Comparison of ENCODE assay signal across 3 cellular contexts in genomic region chr17:75271955-75272847, GRCh38.
A peak's percentile ranks its signal among the peaks of the same experiment; 100 is the strongest.
TF ChIP-seq lines count a peak whose summit lies in the region.

No MANE protein-coding gene starts in this region.

TF ChIP-seq in SK-N-SH, 30 proteins besides CTCF, POLR2A, EP300 and RAD21 (continues in another document):
- TF ChIP-seq EZH2phosphoT487 (IDR thresholded peaks at IDR 0.05; ENCODE audit: borderline replicate concordance, low read depth), result no peak
- TF ChIP-seq USF2 (IDR thresholded peaks at IDR 0.05; ENCODE audit: borderline replicate concordance, low read depth, low read length), result no peak
- TF ChIP-seq TAF1 (IDR thresholded peaks at IDR 0.05; ENCODE audit: borderline replicate concordance, low read depth, low read length), result no peak
- TF ChIP-seq USF1 (IDR thresholded peaks at IDR 0.05; ENCODE audit: borderline replicate concordance, low read depth), result no peak
- TF ChIP-seq NFIC (IDR thresholded peaks at IDR 0.05; ENCODE audit: borderline replicate concordance), result no peak
- TF ChIP-seq RXRA (IDR thresholded peaks at IDR 0.05; ENCODE audit: borderline replicate concordance, low read depth), result no peak
- TF ChIP-seq FOSL2 (IDR thresholded peaks at IDR 0.05; ENCODE audit: borderline replicate concordance, low read depth), result no peak
- no peak for TF ChIP-seq CHD2 (IDR thresholded peaks at IDR 0.05; ENCODE audit: low read length, partially characterized antibody)
- no peak for TF ChIP-seq NRF1 (IDR thresholded peaks at IDR 0.05; ENCODE audit: low read depth, low read length)
- TF ChIP-seq FOXJ3 (CRISPR knock-in tag; IDR thresholded peaks at IDR 0.05), result no peak; the same call in 1 of the 2 replicates
- no peak for TF ChIP-seq PBX3 (IDR thresholded peaks at IDR 0.05)
- TF ChIP-seq TEAD4 (IDR thresholded peaks at IDR 0.05; ENCODE audit: borderline replicate concordance, insufficient read depth), result no peak
- TF ChIP-seq GABPA (IDR thresholded peaks at IDR 0.05; ENCODE audit: low read depth), result no peak
- no peak for TF ChIP-seq JUND (IDR thresholded peaks at IDR 0.05)
- TF ChIP-seq REST (IDR thresholded peaks at IDR 0.05; ENCODE audit: low read depth, low read length), result no peak

TF ChIP-seq in SK-N-SH treated with all-trans-retinoic acid at 6 μM for 48 hours, 23 proteins besides CTCF, POLR2A, EP300 and RAD21:
- TF ChIP-seq RARB (CRISPR knock-in tag; IDR thresholded peaks at IDR 0.05), result no peak
TF ChIP-seq in SK-N-SH treated with all-trans-retinoic acid at 6 μM for 48 hours: peak in this region for 0.

TF ChIP-seq in K562, 482 proteins besides CTCF, POLR2A, EP300 and RAD21 (continues in another document):
- no peak for TF ChIP-seq CEBPB (tag; IDR thresholded peaks at IDR 0.05)
- TF ChIP-seq SREBF2 (CRISPR knock-in tag; IDR thresholded peaks at IDR 0.05), result 0 out of 2 replicates have a peak, but pooled peaks have one; percentile 75
- no peak for TF ChIP-seq DIDO1 (tag; IDR thresholded peaks at IDR 0.05; ENCODE audit: low read depth)
- 0 out of 2 replicates have a peak, but pooled peaks have one; percentile 33 for TF ChIP-seq CBFB (CRISPR knock-in tag; IDR thresholded peaks at IDR 0.05)
- peak; percentile 18; the same call in 1 of the 2 replicates for TF ChIP-seq USF1 (CRISPR knock-in tag; IDR thresholded peaks at IDR 0.05)
- no peak for TF ChIP-seq YBX1 (IDR thresholded peaks at IDR 0.05)
- TF ChIP-seq TAL1 (IDR thresholded peaks at IDR 0.05), result no peak
- no peak for TF ChIP-seq KDM4B (IDR thresholded peaks at IDR 0.05; ENCODE audit: borderline replicate concordance in 2 of 2, low read depth in 1 of 2)
- no peak for TF ChIP-seq MAX (CRISPR knock-in tag; IDR thresholded peaks at IDR 0.05)
- TF ChIP-seq HMGN3 (IDR thresholded peaks at IDR 0.05; ENCODE audit: borderline replicate concordance, extremely low read depth, insufficient read length, low read depth, low read length), result peak; percentile 27
- TF ChIP-seq KDM5B (IDR thresholded peaks at IDR 0.05; ENCODE audit: insufficient replicate concordance, low read depth, low read length), result peak; percentile 4
- no peak for TF ChIP-seq ZNF518B (CRISPR knock-in tag; IDR thresholded peaks at IDR 0.05)
- TF ChIP-seq ZNF143 (CRISPR knock-in tag; IDR thresholded peaks at IDR 0.05), result no peak
- TF ChIP-seq SIN3B (IDR thresholded peaks at IDR 0.05; ENCODE audit: low read depth), result no peak
- TF ChIP-seq HDGF (IDR thresholded peaks at IDR 0.05), result no peak
- no peak for TF ChIP-seq NUFIP1 (IDR thresholded peaks at IDR 0.05; ENCODE audit: partially characterized antibody)
- no peak for TF ChIP-seq ZNF551 (CRISPR knock-in tag; IDR thresholded peaks at IDR 0.05)
- TF ChIP-seq HDAC3 (IDR thresholded peaks at IDR 0.05; ENCODE audit: borderline replicate concordance, partially characterized antibody), result no peak
- TF ChIP-seq TBL1XR1 (IDR thresholded peaks at IDR 0.05; ENCODE audit: low read length in 2 of 2), result no peak
- no peak for TF ChIP-seq PYGO2 (tag; IDR thresholded peaks at IDR 0.05)
- TF ChIP-seq CLOCK (CRISPR knock-in tag; IDR thresholded peaks at IDR 0.05; ENCODE audit: borderline replicate concordance), result no peak
- TF ChIP-seq KLF1 (tag; IDR thresholded peaks at IDR 0.05), result no peak
- no peak for TF ChIP-seq RBM17 (IDR thresholded peaks at IDR 0.05; ENCODE audit: borderline replicate concordance, low read depth, low read length)
- no peak for TF ChIP-seq PHB (CRISPR knock-in tag; IDR thresholded peaks at IDR 0.05)
- TF ChIP-seq SUPT5H (IDR thresholded peaks at IDR 0.05), result peak; percentile 49; the same call in 1 of the 2 replicates
- TF ChIP-seq CEBPG (CRISPR knock-in tag; IDR thresholded peaks at IDR 0.05), result no peak
- no peak for TF ChIP-seq CEBPG (tag; conservative IDR thresholded peaks at IDR 0.05 in 1 of 2, IDR thresholded peaks at IDR 0.05 in 1 of 2)
- no peak for TF ChIP-seq TAF1 (IDR thresholded peaks at IDR 0.05; ENCODE audit: control insufficient read depth, extremely low read depth, insufficient read depth, low read length, severe bottlenecking)
- TF ChIP-seq MYNN (IDR thresholded peaks at IDR 0.05), result peak; percentile 24; the same call in 1 of the 2 replicates
- no peak for TF ChIP-seq MYNN (CRISPR knock-in tag; IDR thresholded peaks at IDR 0.05)
- TF ChIP-seq ID3 (CRISPR knock-in tag; IDR thresholded peaks at IDR 0.05), result no peak
- TF ChIP-seq ID3 (tag; IDR thresholded peaks at IDR 0.05), result no peak
- no peak for TF ChIP-seq ZBTB8A (IDR thresholded peaks at IDR 0.05; ENCODE audit: partially characterized antibody)
- TF ChIP-seq CBX2 (IDR thresholded peaks at IDR 0.05; ENCODE audit: insufficient read depth, low read length, poor library complexity, severe bottlenecking), result no peak
- TF ChIP-seq HDAC8 (tag; IDR thresholded peaks at IDR 0.05), result no peak
- TF ChIP-seq ZNF592 (IDR thresholded peaks at IDR 0.05), result no peak
- TF ChIP-seq POLR2AphosphoS5 (IDR thresholded peaks at IDR 0.05; ENCODE audit: control insufficient read depth, insufficient read depth, low read depth, low read length), result 0 out of 2 replicates have a peak, but pooled peaks have one; percentile 30
- 0 out of 4 replicates have a peak, but pooled peaks of 1 of the 2 experiments have one; percentile 43 for TF ChIP-seq ZNF639 (CRISPR knock-in tag; conservative IDR thresholded peaks at IDR 0.05 in 1 of 2, IDR thresholded peaks at IDR 0.05 in 1 of 2)
- TF ChIP-seq GATAD2B (IDR thresholded peaks at IDR 0.05; ENCODE audit: borderline replicate concordance), result no peak
- peak; percentile 18; the same call in 1 of the 2 replicates for TF ChIP-seq POLR2AphosphoS2 (IDR thresholded peaks at IDR 0.05; ENCODE audit: low read length)
- TF ChIP-seq SMAD3 (CRISPR knock-in tag; conservative IDR thresholded peaks at IDR 0.05), result no peak
- TF ChIP-seq ZNF175 (CRISPR knock-in tag; IDR thresholded peaks at IDR 0.05; ENCODE audit: low read depth), result no peak
- no peak for TF ChIP-seq TCF15 (CRISPR knock-in tag; IDR thresholded peaks at IDR 0.05)
- TF ChIP-seq U2AF1 (optimal IDR thresholded peaks at IDR 0.05; ENCODE audit: low read depth, low read length), result no peak
- no peak for TF ChIP-seq SRF (CRISPR knock-in tag; IDR thresholded peaks at IDR 0.05)
- TF ChIP-seq ELK1 (CRISPR knock-in tag; IDR thresholded peaks at IDR 0.05), result no peak
- TF ChIP-seq RUNX1 (IDR thresholded peaks at IDR 0.05; ENCODE audit: low read depth), result no peak
- no peak for TF ChIP-seq TGIF2 (CRISPR knock-in tag; IDR thresholded peaks at IDR 0.05)
